25 cellular contexts compared by ENCODE assay signal in the genomic region with DNA sequence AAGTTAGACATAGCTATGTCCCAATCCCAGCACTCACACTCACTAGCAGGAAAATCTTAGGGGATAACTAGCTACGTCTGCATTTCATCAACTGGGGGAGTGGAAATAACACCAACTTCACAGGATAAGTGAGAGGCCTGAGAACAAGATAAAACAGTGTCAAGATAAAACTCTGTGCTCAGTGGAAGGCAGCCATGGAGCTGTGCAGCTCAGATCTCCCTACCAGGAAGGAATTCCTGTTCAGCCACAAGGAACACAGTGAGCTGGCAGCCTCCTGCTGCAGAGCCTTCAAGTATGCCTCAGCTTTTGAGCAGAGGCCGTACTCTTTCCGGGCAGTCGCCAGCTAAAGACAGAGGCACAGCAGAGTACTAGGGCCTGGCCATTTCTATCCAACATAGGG.
DNase-seq lines count a peak whose midpoint lies in the region; ATAC-seq and TF ChIP-seq lines count a peak whose summit lies in the region.
"Had no signal": no experiment of that assay in that cellular context is flagged by ENCODE, and none has a peak within 500 bp of the region (broad histone marks: within the 10 kb centered on the region; RNA-seq: fewer than 3 reads in every experiment).

No MANE protein-coding gene starts in this region.

- H3K27ac Mint-ChIP-seq in endodermal cell (no peak overlapping the region), mesothelial cell of epicardium (no peak overlapping the region)
- H3K27ac Mint-ChIP-seq: activated naive CD4-positive, alpha-beta T cell treated with anti-CD3 and anti-CD28 coated beads, Interleukin-2, amount 50 U/mL, for 72 hours; brain; nephron progenitor cell had no signal

- H3K27me3 Mint-ChIP-seq in endodermal cell (ENCODE audit: insufficient read depth) (peaks cover 8% of the 10 kb centered on the region), mesothelial cell of epicardium (ENCODE audit: low read depth) (peaks cover 17% of the 10 kb centered on the region)
- H3K27me3 Mint-ChIP-seq: stimulated activated naive CD8-positive, alpha-beta T cell treated with anti-CD3 and anti-CD28 coated beads, Interleukin-15, amount 100 ng/mL, for 72 hours had no signal

- no peak for ATAC-seq in GM19455 (IDR thresholded peaks at IDR 0.05; ENCODE audit: unreplicated experiment)
- ATAC-seq in GM21737 (IDR thresholded peaks at IDR 0.05; ENCODE audit: unreplicated experiment), result no peak
- ATAC-seq: activated naive CD4-positive, alpha-beta T cell treated with anti-CD3 and anti-CD28 coated beads, Interleukin-2, amount 50 U/mL, for 72 hours; HCT116; SK-N-SH treated with all-trans-retinoic acid at 6 μM for 48 hours; stimulated activated naive CD8-positive, alpha-beta T cell treated with anti-CD3 and anti-CD28 coated beads, Interleukin-15, amount 100 ng/mL, for 72 hours had no signal

- no peak overlapping the region for H3K4me3 Mint-ChIP-seq in endodermal cell
- H3K4me3 Mint-ChIP-seq in mesothelial cell of epicardium, result no peak overlapping the region
- H3K4me3 Mint-ChIP-seq: brain; nephron progenitor cell; stimulated activated naive CD8-positive, alpha-beta T cell treated with anti-CD3 and anti-CD28 coated beads, Interleukin-15, amount 100 ng/mL, for 72 hours had no signal

- H3K36me3 ChIP-seq in cardiac muscle cell (no peaks in the 10 kb centered on the region), right atrium auricular region (no peaks in the 10 kb centered on the region), endodermal cell (ENCODE audit: control insufficient read depth, insufficient read depth, low read length) (no peaks in the 10 kb centered on the region)
- H3K36me3 ChIP-seq: esophagus muscularis mucosa had no signal

- 83 to 84% methylated on average over 4 of the region's 4 CpGs for WGBS in endodermal cell (ENCODE audit: insufficient coverage in 1 of 2, insufficient read length in 1 of 2), 2 experiments

- H3K9me3 Mint-ChIP-seq in endodermal cell (no peaks in the 10 kb centered on the region), mesothelial cell of epicardium (peaks cover 6% of the 10 kb centered on the region)
- H3K9me3 Mint-ChIP-seq: activated naive CD4-positive, alpha-beta T cell treated with anti-CD3 and anti-CD28 coated beads, Interleukin-2, amount 50 U/mL, for 72 hours; brain; nephron progenitor cell; stimulated activated naive CD8-positive, alpha-beta T cell treated with anti-CD3 and anti-CD28 coated beads, Interleukin-15, amount 100 ng/mL, for 72 hours had no signal

- H3K27me3 ChIP-seq in cardiac muscle cell (peaks cover 81% of the 10 kb centered on the region), right atrium auricular region (no peaks in the 10 kb centered on the region), endodermal cell (ENCODE audit: control insufficient read depth, insufficient read depth, low read length, poor library complexity, severe bottlenecking) (no peaks in the 10 kb centered on the region)

- DNase-seq in cardiac muscle cell (ENCODE audit: low read depth in 1 of 2, low spot score in 1 of 2) (peak; percentile 48 to 92), right atrium auricular region (ENCODE audit: low spot score) (no peak), endodermal cell (peak; percentile 13), iris pigment epithelial cell (ENCODE audit: low read depth) (peak; percentile 14), mesothelial cell of epicardium (ENCODE audit: low spot score in 2 of 2, unreplicated experiment in 2 of 2) (no peak), T-helper 1 cell (no peak)
- DNase-seq: activated CD4-positive, CD25-positive, alpha-beta regulatory T cell treated with anti-CD3 and anti-CD28 coated beads, Interleukin-2, amount 50 U/mL, for 72 hours; GF-D8; hippocampal formation; islet precursor cell; MM.1S; NCI-H146; NCI-H774; nephron progenitor cell; small intestine; stimulated activated CD4-positive, alpha-beta T cell treated with anti-CD3 and anti-CD28 coated beads, Interleukin-4, amount 100 ng/mL, for 1 hour; stimulated activated naive CD8-positive, alpha-beta T cell treated with anti-CD3 and anti-CD28 coated beads, Interleukin-15, amount 100 ng/mL, for 72 hours had no signal

- H3K4me1 Mint-ChIP-seq in endodermal cell, result no peaks in the 10 kb centered on the region
- H3K4me1 Mint-ChIP-seq in mesothelial cell of epicardium, result no peaks in the 10 kb centered on the region

- TF ChIP-seq CTCF in cardiac muscle cell (IDR thresholded peaks at IDR 0.05; ENCODE audit: low read depth, low read length) (no peak), right atrium auricular region (IDR thresholded peaks at IDR 0.05) (no peak), endodermal cell (conservative IDR thresholded peaks at IDR 0.05) (no peak), mesothelial cell of epicardium (IDR thresholded peaks at IDR 0.05; ENCODE audit: unreplicated experiment) (no peak)

- H3K9me3 ChIP-seq in cardiac muscle cell (ENCODE audit: low read depth), result no peaks in the 10 kb centered on the region
- H3K9me3 ChIP-seq in right atrium auricular region, result no peaks in the 10 kb centered on the region
- no peaks in the 10 kb centered on the region for H3K9me3 ChIP-seq in endodermal cell (ENCODE audit: control insufficient read depth, low read length)

- H3K4me1 ChIP-seq in cardiac muscle cell (ENCODE audit: low read depth), result peaks cover 8% of the 10 kb centered on the region
- peaks cover 0 to 1% of the 10 kb centered on the region in 2 donors for H3K4me1 ChIP-seq in right atrium auricular region
- no peaks in the 10 kb centered on the region for H3K4me1 ChIP-seq in endodermal cell (ENCODE audit: control insufficient read depth, insufficient read depth, low read length)

- H3K36me3 Mint-ChIP-seq in endodermal cell (ENCODE audit: low read depth) (no peaks in the 10 kb centered on the region), mesothelial cell of epicardium (no peaks in the 10 kb centered on the region)
- H3K36me3 Mint-ChIP-seq: activated naive CD4-positive, alpha-beta T cell treated with anti-CD3 and anti-CD28 coated beads, Interleukin-2, amount 50 U/mL, for 72 hours; brain had no signal

- no peak overlapping the region for H3K27ac ChIP-seq in cardiac muscle cell
- no peak overlapping the region for H3K27ac ChIP-seq in right atrium auricular region
- H3K27ac ChIP-seq in endodermal cell (ENCODE audit: low read depth, low read length), result no peak overlapping the region
- H3K27ac ChIP-seq: C4-2B, esophagus muscularis mucosa had no signal

- no peak overlapping the region for H3K4me3 ChIP-seq in cardiac muscle cell
- H3K4me3 ChIP-seq in right atrium auricular region, result no peak overlapping the region
- no peak overlapping the region for H3K4me3 ChIP-seq in endodermal cell (ENCODE audit: low read length)
- H3K4me3 ChIP-seq: esophagus muscularis mucosa had no signal

- H3K9ac ChIP-seq in endodermal cell (ENCODE audit: extremely low read depth, low read length, poor library complexity, severe bottlenecking), result no peak overlapping the region

Comparison
In these comparisons a context has a peak if more than half of its experiments do, and no peak if none do; other contexts are left out.
1. DNase-seq: peak in cardiac muscle cell (2 of 2), endodermal cell (single experiment) and iris pigment epithelial cell (single experiment); none in right atrium auricular region (single experiment), mesothelial cell of epicardium (0 of 2) and T-helper 1 cell (0 of 5).